ENCODE assay signal across 2 cellular contexts in the genomic region with DNA sequence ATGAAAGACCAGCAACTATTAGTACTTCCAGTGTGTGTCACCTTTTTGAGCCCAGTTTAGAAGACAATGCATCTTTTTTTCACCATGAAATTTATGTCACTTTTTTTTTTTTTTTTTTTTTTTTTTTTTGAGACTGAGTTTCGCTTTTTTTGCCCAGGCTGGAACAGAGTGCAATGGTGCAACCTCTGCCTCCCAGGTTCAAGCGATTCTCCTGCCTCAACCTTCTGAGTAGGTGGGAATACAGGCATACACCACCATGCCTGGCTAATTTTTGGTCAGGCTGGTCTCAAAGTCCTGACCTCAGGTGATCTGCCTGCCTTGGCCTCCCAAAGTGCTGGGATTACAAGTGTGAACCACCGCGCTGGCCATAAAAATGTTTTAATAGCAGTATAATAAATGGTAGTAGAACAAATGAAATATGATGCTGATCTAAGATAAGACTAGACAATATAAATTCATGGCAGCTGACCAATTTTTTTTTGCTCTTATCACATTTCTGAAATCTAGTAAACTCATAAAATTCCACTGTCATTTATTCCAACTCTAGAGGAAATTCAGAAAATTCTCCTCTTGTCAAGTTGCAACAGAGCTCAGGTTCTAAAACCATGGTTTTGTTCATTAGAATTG.
TF ChIP-seq lines count a peak whose summit lies in the region.

No MANE protein-coding gene starts in this region.

TF ChIP-seq in HEK293, 187 proteins besides CTCF, POLR2A, EP300 and RAD21 (continued from another document and continues in another):
- TF ChIP-seq, protein P1, sequence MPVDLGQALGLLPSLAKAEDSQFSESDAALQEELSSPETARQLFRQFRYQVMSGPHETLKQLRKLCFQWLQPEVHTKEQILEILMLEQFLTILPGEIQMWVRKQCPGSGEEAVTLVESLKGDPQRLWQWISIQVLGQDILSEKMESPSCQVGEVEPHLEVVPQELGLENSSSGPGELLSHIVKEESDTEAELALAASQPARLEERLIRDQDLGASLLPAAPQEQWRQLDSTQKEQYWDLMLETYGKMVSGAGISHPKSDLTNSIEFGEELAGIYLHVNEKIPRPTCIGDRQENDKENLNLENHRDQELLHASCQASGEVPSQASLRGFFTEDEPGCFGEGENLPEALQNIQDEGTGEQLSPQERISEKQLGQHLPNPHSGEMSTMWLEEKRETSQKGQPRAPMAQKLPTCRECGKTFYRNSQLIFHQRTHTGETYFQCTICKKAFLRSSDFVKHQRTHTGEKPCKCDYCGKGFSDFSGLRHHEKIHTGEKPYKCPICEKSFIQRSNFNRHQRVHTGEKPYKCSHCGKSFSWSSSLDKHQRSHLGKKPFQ (tag by site-specific recombination; IDR thresholded peaks at IDR 0.05), result peak; percentile 99
- TF ChIP-seq ZNF558 (tag by site-specific recombination; IDR thresholded peaks at IDR 0.05) (no peak), TRIM28 (IDR thresholded peaks at IDR 0.05; ENCODE audit: borderline replicate concordance, low read length) (peak; percentile 80), ZSCAN30 (tag by site-specific recombination; IDR thresholded peaks at IDR 0.05) (peak; percentile 60), ZNF585B (tag by site-specific recombination; IDR thresholded peaks at IDR 0.05) (no peak), HOXD13 (CRISPR knock-in tag; IDR thresholded peaks at IDR 0.05; ENCODE audit: borderline replicate concordance) (0 out of 2 replicates have a peak, but pooled peaks have one; percentile 70), REPIN1 (tag by site-specific recombination; IDR thresholded peaks at IDR 0.05; ENCODE audit: low read depth) (no peak), ZNF837 (tag by site-specific recombination; IDR thresholded peaks at IDR 0.05) (no peak), ZNF214 (tag by site-specific recombination; IDR thresholded peaks at IDR 0.05; ENCODE audit: borderline replicate concordance) (no peak), ZBTB1 (tag by site-specific recombination; IDR thresholded peaks at IDR 0.05) (no peak), OVOL3 (tag by site-specific recombination; IDR thresholded peaks at IDR 0.05) (peak; percentile 18; the same call in 1 of the 2 replicates), ZNF266 (tag by site-specific recombination; IDR thresholded peaks at IDR 0.05; ENCODE audit: low read depth) (no peak), ZNF48 (tag by site-specific recombination; IDR thresholded peaks at IDR 0.05) (no peak), SP7 (tag by site-specific recombination; IDR thresholded peaks at IDR 0.05) (peak; percentile 55; the same call in 1 of the 2 replicates), ZEB2 (tag by site-specific recombination; IDR thresholded peaks at IDR 0.05) (peak; percentile 54; the same call in 1 of the 2 replicates)
- TF ChIP-seq, protein P2, sequence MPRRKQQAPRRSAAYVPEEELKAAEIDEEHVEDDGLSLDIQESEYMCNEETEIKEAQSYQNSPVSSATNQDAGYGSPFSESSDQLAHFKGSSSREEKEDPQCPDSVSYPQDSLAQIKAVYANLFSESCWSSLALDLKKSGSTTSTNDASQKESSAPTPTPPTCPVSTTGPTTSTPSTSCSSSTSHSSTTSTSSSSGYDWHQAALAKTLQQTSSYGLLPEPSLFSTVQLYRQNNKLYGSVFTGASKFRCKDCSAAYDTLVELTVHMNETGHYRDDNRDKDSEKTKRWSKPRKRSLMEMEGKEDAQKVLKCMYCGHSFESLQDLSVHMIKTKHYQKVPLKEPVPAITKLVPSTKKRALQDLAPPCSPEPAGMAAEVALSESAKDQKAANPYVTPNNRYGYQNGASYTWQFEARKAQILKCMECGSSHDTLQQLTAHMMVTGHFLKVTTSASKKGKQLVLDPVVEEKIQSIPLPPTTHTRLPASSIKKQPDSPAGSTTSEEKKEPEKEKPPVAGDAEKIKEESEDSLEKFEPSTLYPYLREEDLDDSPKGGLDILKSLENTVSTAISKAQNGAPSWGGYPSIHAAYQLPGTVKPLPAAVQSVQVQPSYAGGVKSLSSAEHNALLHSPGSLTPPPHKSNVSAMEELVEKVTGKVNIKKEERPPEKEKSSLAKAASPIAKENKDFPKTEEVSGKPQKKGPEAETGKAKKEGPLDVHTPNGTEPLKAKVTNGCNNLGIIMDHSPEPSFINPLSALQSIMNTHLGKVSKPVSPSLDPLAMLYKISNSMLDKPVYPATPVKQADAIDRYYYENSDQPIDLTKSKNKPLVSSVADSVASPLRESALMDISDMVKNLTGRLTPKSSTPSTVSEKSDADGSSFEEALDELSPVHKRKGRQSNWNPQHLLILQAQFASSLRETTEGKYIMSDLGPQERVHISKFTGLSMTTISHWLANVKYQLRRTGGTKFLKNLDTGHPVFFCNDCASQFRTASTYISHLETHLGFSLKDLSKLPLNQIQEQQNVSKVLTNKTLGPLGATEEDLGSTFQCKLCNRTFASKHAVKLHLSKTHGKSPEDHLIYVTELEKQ (tag by site-specific recombination; IDR thresholded peaks at IDR 0.05; ENCODE audit: borderline replicate concordance), result no peak; the same call in 1 of the 2 replicates
- TF ChIP-seq, protein P3, sequence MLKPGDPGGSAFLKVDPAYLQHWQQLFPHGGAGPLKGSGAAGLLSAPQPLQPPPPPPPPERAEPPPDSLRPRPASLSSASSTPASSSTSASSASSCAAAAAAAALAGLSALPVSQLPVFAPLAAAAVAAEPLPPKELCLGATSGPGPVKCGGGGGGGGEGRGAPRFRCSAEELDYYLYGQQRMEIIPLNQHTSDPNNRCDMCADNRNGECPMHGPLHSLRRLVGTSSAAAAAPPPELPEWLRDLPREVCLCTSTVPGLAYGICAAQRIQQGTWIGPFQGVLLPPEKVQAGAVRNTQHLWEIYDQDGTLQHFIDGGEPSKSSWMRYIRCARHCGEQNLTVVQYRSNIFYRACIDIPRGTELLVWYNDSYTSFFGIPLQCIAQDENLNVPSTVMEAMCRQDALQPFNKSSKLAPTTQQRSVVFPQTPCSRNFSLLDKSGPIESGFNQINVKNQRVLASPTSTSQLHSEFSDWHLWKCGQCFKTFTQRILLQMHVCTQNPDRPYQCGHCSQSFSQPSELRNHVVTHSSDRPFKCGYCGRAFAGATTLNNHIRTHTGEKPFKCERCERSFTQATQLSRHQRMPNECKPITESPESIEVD (tag by site-specific recombination; IDR thresholded peaks at IDR 0.05), result peak; percentile 97

TF ChIP-seq in WTC11, 78 proteins besides CTCF, POLR2A, EP300 and RAD21 (continued from another document):
- TF ChIP-seq KAT7 (CRISPR knock-in tag; IDR thresholded peaks at IDR 0.05; ENCODE audit: borderline replicate concordance), result no peak
